8 cellular contexts compared by ENCODE assay signal in genomic region chr17:73340093-73340596, GRCh38. TPM values are rescaled to one million over a fixed set of nuclear protein-coding genes. Genes with fewer than 3 reads are reported as not detected.
DNase-seq lines count a peak whose midpoint lies in the region; ATAC-seq and TF ChIP-seq lines count a peak whose summit lies in the region.

No MANE protein-coding gene starts in this region.

- WGBS in GM23248 (ENCODE audit: low coverage in 1 of 2, low lambda C conversion rate in 2 of 2, missing lambda C conversion rate in 2 of 2), 2 experiments = 1 to 6% methylated on average over 7 of the region's 7 CpGs
- 48% methylated on average over 7 of the region's 7 CpGs for WGBS in esophagus muscularis mucosa

- H3K36me3 ChIP-seq in GM23248 (ENCODE audit: low read depth) = no peaks in the 10 kb centered on the region
- H3K36me3 ChIP-seq in Peyer's patch = no peaks in the 10 kb centered on the region
- no peaks in the 10 kb centered on the region for H3K36me3 ChIP-seq in esophagus muscularis mucosa

- no peaks in the 10 kb centered on the region for H3K27me3 ChIP-seq in GM23248 (replicated peaks; ENCODE audit: insufficient read depth)
- no peaks in the 10 kb centered on the region for H3K27me3 ChIP-seq in Peyer's patch
- no peaks in the 10 kb centered on the region for H3K27me3 ChIP-seq in esophagus muscularis mucosa

- peaks cover 18% of the 10 kb centered on the region for H3F3A ChIP-seq in GM23248 (ENCODE audit: insufficient read depth)

- H3K9me3 ChIP-seq in GM23248 (ENCODE audit: low read depth) (no peaks in the 10 kb centered on the region), Peyer's patch (no peaks in the 10 kb centered on the region), esophagus muscularis mucosa (no peaks in the 10 kb centered on the region)

- peak overlapping the region; percentile 66 for H3K4me2 ChIP-seq in GM23248 (ENCODE audit: unreplicated experiment)

- H4K20me1 ChIP-seq in GM23248 (ENCODE audit: insufficient read depth) = no peaks in the 10 kb centered on the region

- no peaks in the 10 kb centered on the region for H3K79me2 ChIP-seq in GM23248 (ENCODE audit: insufficient read depth)

- no peak for TF ChIP-seq POLR2A in Peyer's patch (IDR thresholded peaks at IDR 0.05)
- TF ChIP-seq POLR2A in esophagus muscularis mucosa (IDR thresholded peaks at IDR 0.05; ENCODE audit: low read depth) = no peak

- TF ChIP-seq CTCF in Peyer's patch (IDR thresholded peaks at IDR 0.05) (peak in 3 of 6 experiments; percentile 35 to 51 (median 43)), esophagus muscularis mucosa (IDR thresholded peaks at IDR 0.05) (peak in 1 of 3 experiments; percentile 17)

- H2AFZ ChIP-seq in GM23248 = peak overlapping the region; percentile 52

- H3K27ac ChIP-seq in GM23248 = peak overlapping the region; percentile 87
- peak overlapping the region; percentile 8 to 53 (median 50) for H3K27ac ChIP-seq in Peyer's patch
- H3K27ac ChIP-seq in esophagus muscularis mucosa (replicated peaks in 1 of 4) = peak overlapping the region; percentile 65 to 76 (median 67)

- TF ChIP-seq EP300 in esophagus muscularis mucosa (IDR thresholded peaks at IDR 0.05) = no peak

- in situ Hi-C loops in GM23248 (cut with MboI) = no loop called here

- ATAC-seq in HG02970 (IDR thresholded peaks at IDR 0.05; ENCODE audit: low FRiP score, unreplicated experiment) (no peak), HG03196 (IDR thresholded peaks at IDR 0.05; ENCODE audit: unreplicated experiment) (no peak), GM21619 (IDR thresholded peaks at IDR 0.05; ENCODE audit: unreplicated experiment) (no peak)
- no peak for ATAC-seq in stimulated activated naive CD8-positive, alpha-beta T cell treated with anti-CD3 and anti-CD28 coated beads, Interleukin-15, Interleukin-2, amounts not matched to agents 100 U/mL and 50 U/mL, for 24 hours

- H3K9me2 ChIP-seq in GM23248 (ENCODE audit: insufficient read depth) = no peaks in the 10 kb centered on the region

- H3K9ac ChIP-seq in GM23248 = peak overlapping the region; percentile 46

- intact Hi-C loops in esophagus muscularis mucosa (cut with DNase I) = no loop called here

- DNase-seq in GM23248 (peak; percentile 97), Peyer's patch (peak in 1 of 3 donors; percentile 79), esophagus muscularis mucosa (ENCODE audit: extremely low spot score) (no peak), skeletal muscle cell (ENCODE audit: low read depth) (peak; percentile 66)
- DNase-seq in stimulated activated naive CD8-positive, alpha-beta T cell treated with anti-CD3 and anti-CD28 coated beads, Interleukin-15, Interleukin-2, amounts not matched to agents 100 U/mL and 50 U/mL, for 24 hours = no peak

- peaks cover 44% of the 10 kb centered on the region for H3K4me1 ChIP-seq in GM23248 (ENCODE audit: insufficient read depth)
- H3K4me1 ChIP-seq in Peyer's patch = peaks cover 0 to 20% (median 0%) of the 10 kb centered on the region in 4 donors
- H3K4me1 ChIP-seq in esophagus muscularis mucosa = peaks cover 24 to 59% (median 56%) of the 10 kb centered on the region in 4 donors

- H3K4me3 ChIP-seq in GM23248 (peak overlapping the region; percentile 48), Peyer's patch (no peak overlapping the region), esophagus muscularis mucosa (no peak overlapping the region), skeletal muscle cell (ENCODE audit: low read depth, low read length) (no peak overlapping the region)

RNA-seq across cellular contexts. Expression of gene CDC42EP4, which starts 28.3 kb away (rescaled TPM):
- total RNA-seq in GM23248 (2014; rRNA removed; shearing (Covaris generic)) = 30.6 and 34.6 TPM in 2 replicates
- polyA plus RNA-seq in GM23248 (2016; fragmentation: Nextera tagmentation; extraction: Ambion mirVana) = 31.2 and 35.4 TPM in 2 replicates
- total RNA-seq in Peyer's patch = 100 to 1,000 TPM in 2 of 4 donors, 10 to 100 TPM in 2; 33.8 to 127 (median 97.8) TPM
- total RNA-seq in esophagus muscularis mucosa = 100 to 1,000 TPM in 2 of 4 donors, 10 to 100 TPM in 2; 48.6 to 129 (median 104) TPM

Comparison
In these comparisons a context has a peak if more than half of its experiments do, and no peak if none do; other contexts are left out.
1. DNase-seq: peak in GM23248 (single experiment) and skeletal muscle cell (single experiment); none in esophagus muscularis mucosa (single experiment) and stimulated activated naive CD8-positive, alpha-beta T cell treated with anti-CD3 and anti-CD28 coated beads, Interleukin-15, Interleukin-2, amounts not matched to agents 100 U/mL and 50 U/mL, for 24 hours (single experiment).
2. Peak in every context shown above with its lines, with median percentiles within 50 percentile points of each other: H3K27ac ChIP-seq.